Comparison of ENCODE assay signal across 22 cellular contexts in the genomic region with DNA sequence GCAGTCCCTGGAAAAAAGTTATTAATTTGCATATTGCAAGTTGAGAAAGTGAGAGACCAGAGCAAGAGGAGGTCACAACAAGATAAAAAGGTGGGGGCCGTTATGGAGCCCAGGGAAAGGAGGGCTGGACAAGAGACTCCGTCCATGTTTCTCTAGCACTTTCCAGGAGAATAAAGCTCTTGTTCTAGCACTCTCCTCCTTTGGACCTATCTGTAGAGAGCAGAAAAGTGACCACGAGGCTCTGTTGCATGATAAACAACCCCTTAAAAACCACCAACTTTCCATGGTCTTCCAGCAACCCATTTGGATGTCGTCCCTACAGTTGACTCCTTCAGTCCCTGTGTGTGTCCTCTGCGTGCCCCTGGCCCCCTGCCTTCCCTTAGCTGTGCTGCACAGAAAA. TPM values are rescaled to one million over a fixed set of nuclear protein-coding genes. Genes with fewer than 3 reads are reported as not detected.
A peak's percentile ranks its signal among the peaks of the same experiment; 100 is the strongest.
DNase-seq lines count a peak whose midpoint lies in the region; ATAC-seq and TF ChIP-seq lines count a peak whose summit lies in the region.
"Had no signal": no experiment of that assay in that cellular context is flagged by ENCODE, and none has a peak within 500 bp of the region (broad histone marks: within the 10 kb centered on the region; RNA-seq: fewer than 3 reads in every experiment).

No MANE protein-coding gene starts in this region.

- peak overlapping the region; percentile 85 for H3K27ac ChIP-seq in left ventricle myocardium inferior (replicated peaks)
- H3K27ac ChIP-seq in adrenal gland: peak overlapping the region in 3 of 5 donors; percentile 94 to 98 (median 94)
- H3K27ac ChIP-seq: 22Rv1, BLaER1, C4-2B had no signal

- ATAC-seq in Right ventricle myocardium superior (ENCODE audit: poor library complexity): no peak
- no peak for ATAC-seq in activated CD8-positive, alpha-beta T cell treated with anti-CD3 and anti-CD28 coated beads for 36 hours
- ATAC-seq: CD8-positive, alpha-beta T cell had no signal

- no peaks in the 10 kb centered on the region for H3K36me3 Mint-ChIP-seq in nephron (ENCODE audit: low read depth)
- H3K36me3 Mint-ChIP-seq in activated CD8-positive, alpha-beta T cell treated with anti-CD3 and anti-CD28 coated beads for 36 hours (ENCODE audit: low read depth): no peaks in the 10 kb centered on the region
- H3K36me3 Mint-ChIP-seq: CD4-positive, CD25-positive, alpha-beta regulatory T cell; CD8-positive, alpha-beta T cell had no signal

- H3K4me1 ChIP-seq in left ventricle myocardium inferior (peaks cover 35% of the 10 kb centered on the region), adrenal gland (replicated peaks in 1 of 2) (peaks cover 11 to 31% of the 10 kb centered on the region in 2 donors)
- H3K4me1 ChIP-seq: Caco-2 had no signal

- H3K27me3 ChIP-seq in left ventricle myocardium inferior (ENCODE audit: low read depth) (no peaks in the 10 kb centered on the region), adrenal gland (no peaks in the 10 kb centered on the region)
- H3K27me3 ChIP-seq: BLaER1 had no signal

- peaks cover 7% of the 10 kb centered on the region for H3K4me1 Mint-ChIP-seq in nephron
- peaks cover 7% of the 10 kb centered on the region for H3K4me1 Mint-ChIP-seq in activated CD8-positive, alpha-beta T cell treated with anti-CD3 and anti-CD28 coated beads for 36 hours (ENCODE audit: low read depth)

- CTCF ChIA-PET in activated CD8-positive, alpha-beta T cell treated with anti-CD3 and anti-CD28 coated beads for 36 hours (lab: Charles Lee): no interaction called here

- intact Hi-C loops in left ventricle myocardium inferior (cut with micrococcal nuclease): no loop called here
- intact Hi-C loops in Right ventricle myocardium superior (cut with DNase I): no loop called here
- intact Hi-C loops in adrenal gland (cut with DNase I): no loop called here
- intact Hi-C loops in head of caudate nucleus (cut with DNase I): no loop called here
- intact Hi-C loops in activated CD8-positive, alpha-beta T cell treated with anti-CD3 and anti-CD28 coated beads for 36 hours (cut with micrococcal nuclease): no loop called here

- H3K4me3 ChIP-seq in left ventricle myocardium inferior (no peak overlapping the region), adrenal gland (no peak overlapping the region)
- H3K4me3 ChIP-seq: BLaER1 had no signal

- H3K9me3 Mint-ChIP-seq in nephron: no peaks in the 10 kb centered on the region
- H3K9me3 Mint-ChIP-seq in activated CD8-positive, alpha-beta T cell treated with anti-CD3 and anti-CD28 coated beads for 36 hours: no peaks in the 10 kb centered on the region
- H3K9me3 Mint-ChIP-seq: CD4-positive, CD25-positive, alpha-beta regulatory T cell; CD8-positive, alpha-beta T cell had no signal

- TF ChIP-seq CTCF in left ventricle myocardium inferior (IDR thresholded peaks at IDR 0.05; ENCODE audit: borderline replicate concordance) (no peak), adrenal gland (IDR thresholded peaks at IDR 0.05) (no peak), nephron (IDR thresholded peaks at IDR 0.05; ENCODE audit: unreplicated experiment in 3 of 3) (no peak)
- no peak for TF ChIP-seq CTCF in activated CD8-positive, alpha-beta T cell treated with anti-CD3 and anti-CD28 coated beads for 36 hours (IDR thresholded peaks at IDR 0.05)

- 86 to 91% (median 89%) methylated on average over 5 of the region's 5 CpGs for WGBS in adrenal gland, 4 donors

- H3K36me3 ChIP-seq in left ventricle myocardium inferior (no peaks in the 10 kb centered on the region), adrenal gland (replicated peaks in 1 of 2) (no peaks in the 10 kb centered on the region)
- H3K36me3 ChIP-seq: BLaER1 had no signal

- peak overlapping the region in 2 of 3 experiments; percentile 35 to 49 for H3K27ac Mint-ChIP-seq in nephron
- no peak overlapping the region for H3K27ac Mint-ChIP-seq in activated CD8-positive, alpha-beta T cell treated with anti-CD3 and anti-CD28 coated beads for 36 hours
- H3K27ac Mint-ChIP-seq: B cell; CD4-positive, CD25-positive, alpha-beta regulatory T cell; CD8-positive, alpha-beta T cell had no signal

- peaks cover 3% of the 10 kb centered on the region for H3K27me3 Mint-ChIP-seq in nephron (ENCODE audit: low read depth)
- no peaks in the 10 kb centered on the region for H3K27me3 Mint-ChIP-seq in activated CD8-positive, alpha-beta T cell treated with anti-CD3 and anti-CD28 coated beads for 36 hours
- H3K27me3 Mint-ChIP-seq: B cell had no signal

- POLR2A ChIA-PET in activated CD8-positive, alpha-beta T cell treated with anti-CD3 and anti-CD28 coated beads for 36 hours (lab: Charles Lee): interaction anchor here (0.6 kb wide), 1 partner anchor 329 kb away, joined by 3 read pairs; no protein-coding TSS in a partner anchor

- H3K9me3 ChIP-seq in left ventricle myocardium inferior (replicated peaks) (no peaks in the 10 kb centered on the region), adrenal gland (replicated peaks in 1 of 3) (no peaks in the 10 kb centered on the region)
- H3K9me3 ChIP-seq: BLaER1, Caco-2 had no signal

- DNase-seq in left ventricle myocardium inferior: no peak
- no peak for DNase-seq in Right ventricle myocardium superior
- DNase-seq in OCI-M1 (lab: John Stamatoyannopoulos, UW): peak; percentile 16
- no peak for DNase-seq in adrenal gland
- no peak for DNase-seq in head of caudate nucleus
- DNase-seq in activated CD8-positive, alpha-beta T cell treated with anti-CD3 and anti-CD28 coated beads for 36 hours: no peak
- DNase-seq in GF-D8 (lab: John Stamatoyannopoulos, UW): no peak
- DNase-seq: Caco-2; CD4-positive, CD25-positive, alpha-beta regulatory T cell; CD8-positive, alpha-beta T cell; DMS153; DND-41; EL; GOT3; H7; HCEC 1CT had no signal

- H3K4me3 Mint-ChIP-seq in nephron: no peak overlapping the region
- no peak overlapping the region for H3K4me3 Mint-ChIP-seq in activated CD8-positive, alpha-beta T cell treated with anti-CD3 and anti-CD28 coated beads for 36 hours
- H3K4me3 Mint-ChIP-seq: B cell; CD8-positive, alpha-beta T cell had no signal

- no peak for TF ChIP-seq POLR2A in adrenal gland (IDR thresholded peaks at IDR 0.05)

RNA-seq across cellular contexts. Expression of a gene that starts 4.1 kb away (rescaled TPM):
- total RNA-seq in left ventricle myocardium inferior (0.52 TPM), Right ventricle myocardium superior (0.38 TPM), adrenal gland (1 to 10 TPM in 6 of 8 donors, under 1 TPM in 2; 0.18 to 2.9 (median 1.6) TPM)
- 1 to 10 TPM in 2 of 3 donors, under 1 TPM in 1; 0.62 to 2.3 (median 1.1) TPM for polyA plus RNA-seq in adrenal gland
- total RNA-seq in activated CD8-positive, alpha-beta T cell treated with anti-CD3 and anti-CD28 coated beads for 36 hours: under 1 TPM; 0.29 to 0.61 TPM
- total RNA-seq: Caco-2 had no signal
- polyA plus RNA-seq: AG04450 had no signal

RNA-seq across cellular contexts. Expression of a gene that starts 38.8 kb away (rescaled TPM):
- total RNA-seq in left ventricle myocardium inferior: 21.6 TPM
- total RNA-seq in Right ventricle myocardium superior: 21.0 TPM
- 10 to 100 TPM; 19.3 to 87.5 (median 45.5) TPM for total RNA-seq in adrenal gland
- 10 to 100 TPM; 11.7 to 25.6 (median 19.6) TPM for polyA plus RNA-seq in adrenal gland
- 10 to 100 TPM; 14.2 to 14.6 TPM for total RNA-seq in activated CD8-positive, alpha-beta T cell treated with anti-CD3 and anti-CD28 coated beads for 36 hours
